In genomic region chr4:139665079-139665689, GRCh38 we compare ENCODE assay signal across 8 cellular contexts. TPM values are rescaled to one million over a fixed set of nuclear protein-coding genes. Genes with fewer than 3 reads are reported as not detected.
DNase-seq lines count a peak whose midpoint lies in the region; ATAC-seq and TF ChIP-seq lines count a peak whose summit lies in the region.

No MANE protein-coding gene starts in this region.

- H3K79me2 ChIP-seq in PC-9 (ENCODE audit: low read depth): peaks cover 35% of the 10 kb centered on the region

- H3K4me3 ChIP-seq in PC-9 (peak overlapping the region; percentile 56), epithelial cell of proximal tubule (ENCODE audit: low read depth, low read length) (peak overlapping the region; percentile 72), retinal pigment epithelial cell (ENCODE audit: low read length) (peak overlapping the region; percentile 67)

- intact Hi-C loops in PC-9 (cut with micrococcal nuclease; ENCODE audit: unreplicated experiment): no loop called here

- H3K9me3 ChIP-seq in PC-9 (ENCODE audit: insufficient read depth, low read depth): no peaks in the 10 kb centered on the region

- peaks cover 26% of the 10 kb centered on the region for H3F3A ChIP-seq in PC-9 (ENCODE audit: insufficient read depth, low read depth)

- POLR2A ChIA-PET in PC-9 (lab: Charles Lee; ENCODE audit: unreplicated experiment): interaction anchor here (0.6 to 0.7 kb wide), 2 partner anchors 403 to 1189 kb away, joined by 3 to 8 read pairs; no protein-coding TSS in a partner anchor

- H3K4me2 ChIP-seq in PC-9: peak overlapping the region; percentile 87

- no peaks in the 10 kb centered on the region for H3K27me3 ChIP-seq in PC-9 (ENCODE audit: insufficient read depth, low read depth)

- peak overlapping the region; percentile 92 for H2AFZ ChIP-seq in PC-9

- H3K27ac ChIP-seq in PC-9: peak overlapping the region; percentile 82

- DNase-seq in PC-9: no peak
- no peak for DNase-seq in epithelial cell of proximal tubule (ENCODE audit: low read depth)
- no peak for DNase-seq in retinal pigment epithelial cell (ENCODE audit: low read depth)
- DNase-seq in NCI-H1694 (lab: John Stamatoyannopoulos, UW): no peak
- no peak for DNase-seq in activated gamma-delta T cell treated with Interleukin-2 at 50 U/mL for 16 hours
- no peak for DNase-seq in superior temporal gyrus (ENCODE audit: extremely low spot score)

- ATAC-seq in GM18870 (IDR thresholded peaks at IDR 0.05; ENCODE audit: unreplicated experiment) (peak; percentile 18), HG03342 (IDR thresholded peaks at IDR 0.05; ENCODE audit: unreplicated experiment) (no peak)

- H3K9me2 ChIP-seq in PC-9 (ENCODE audit: insufficient read depth): no peaks in the 10 kb centered on the region

- BruUV-seq in PC-9 (replicated peaks; lab: Mats Ljungman, UMichigan): TSS peak; percentile 25

- CTCF ChIA-PET in PC-9 (lab: Charles Lee): interaction anchor here (0.6 to 2.2 kb wide), 3 partner anchors 8 to 635 kb away, joined by 3 to 8 read pairs (median 4); no protein-coding TSS in a partner anchor

- no peaks in the 10 kb centered on the region for H3K36me3 ChIP-seq in PC-9 (ENCODE audit: low read depth)

- peaks cover 22% of the 10 kb centered on the region for H3K4me1 ChIP-seq in PC-9 (replicated peaks; ENCODE audit: insufficient read depth)

- H4K20me1 ChIP-seq in PC-9 (ENCODE audit: insufficient read depth): no peaks in the 10 kb centered on the region

- no peak for TF ChIP-seq CTCF in PC-9 (conservative IDR thresholded peaks at IDR 0.05)
- TF ChIP-seq CTCF in epithelial cell of proximal tubule (conservative IDR thresholded peaks at IDR 0.05; ENCODE audit: low read depth, low read length): no peak
- TF ChIP-seq CTCF in retinal pigment epithelial cell (conservative IDR thresholded peaks at IDR 0.05; ENCODE audit: low read depth, low read length): no peak

RNA-seq across cellular contexts. Expression of gene MGST2, which starts 0.4 kb away (rescaled TPM):
- total RNA-seq in PC-9 (2021) (53.7 and 81.8 TPM in 2 replicates), epithelial cell of proximal tubule (56.7 and 66.3 TPM in 2 replicates)
